In genomic region chr5:33072296-33072695, GRCh38 we compare ENCODE assay signal across 14 cellular contexts.
DNase-seq lines count a peak whose midpoint lies in the region; ATAC-seq, FAIRE-seq and TF ChIP-seq lines count a peak whose summit lies in the region.
"Had no signal": no experiment of that assay in that cellular context is flagged by ENCODE, and none has a peak within 500 bp of the region (broad histone marks: within the 10 kb centered on the region; RNA-seq: fewer than 3 reads in every experiment).

No MANE protein-coding gene starts in this region.

- no peak overlapping the region for H3K27ac ChIP-seq in PC-3 (ENCODE audit: low read length)
- no peak overlapping the region for H3K27ac ChIP-seq in astrocyte (ENCODE audit: low read depth, low read length)
- H3K27ac ChIP-seq in foreskin keratinocyte, result peak overlapping the region; percentile 13
- H3K27ac ChIP-seq: A549, C4-2B had no signal

- DNase-seq in H54 (ENCODE audit: insufficient read length, low spot score), result no peak
- peak; percentile 25 for DNase-seq in PC-3
- DNase-seq in astrocyte (ENCODE audit: low read depth), result no peak
- DNase-seq in foreskin keratinocyte, result peak in 1 of 2 donors; percentile 34
- no peak for DNase-seq in left ventricle myocardium superior
- DNase-seq in NCI-H82 treated with DMSO at 0.1 percent for 48 hours (lab: John Stamatoyannopoulos, UW; ENCODE audit: unreplicated experiment), result no peak
- DNase-seq: BE2C; CD4-positive, alpha-beta memory T cell; DMS79; GDM1; H7 had no signal

- no peaks in the 10 kb centered on the region for H3K9me3 Mint-ChIP-seq in astrocyte (ENCODE audit: unreplicated experiment)

- FAIRE-seq in H54 (lab: Jason Lieb, UNC) (peak; percentile 89), astrocyte (lab: Jason Lieb, UNC) (peak; percentile 43)
- FAIRE-seq: A549 had no signal

- intact Hi-C loops in PC-3 (cut with micrococcal nuclease) (no loop called here), left ventricle myocardium superior (cut with micrococcal nuclease) (no loop called here)

- POLR2A ChIA-PET in PC-3 (lab: Charles Lee; ENCODE audit: unreplicated experiment), result no interaction called here

- H3K4me1 ChIP-seq in PC-3 (ENCODE audit: insufficient read depth, low read length), result peaks cover 26% of the 10 kb centered on the region
- H3K4me1 ChIP-seq in astrocyte (ENCODE audit: insufficient read depth, low read length), result peaks cover 11% of the 10 kb centered on the region
- peaks cover 7% of the 10 kb centered on the region for H3K4me1 ChIP-seq in foreskin keratinocyte
- H3K4me1 ChIP-seq: BE2C had no signal

- H3K9ac ChIP-seq in PC-3 (ENCODE audit: low read length) (no peak overlapping the region), astrocyte (ENCODE audit: low read length) (no peak overlapping the region)

- no peak overlapping the region for H3K4me3 Mint-ChIP-seq in astrocyte (ENCODE audit: unreplicated experiment)
- H3K4me3 Mint-ChIP-seq: CD4-positive, alpha-beta memory T cell had no signal

- H3K4me1 Mint-ChIP-seq in astrocyte (ENCODE audit: low read depth, unreplicated experiment), result peaks cover 21% of the 10 kb centered on the region
- H3K4me1 Mint-ChIP-seq: CD4-positive, alpha-beta memory T cell had no signal

- TF ChIP-seq POLR2A in H54 (IDR thresholded peaks at IDR 0.05; ENCODE audit: low read depth, low read length), result no peak

- no peaks in the 10 kb centered on the region for H3K27me3 ChIP-seq in PC-3 (ENCODE audit: low read length)
- no peaks in the 10 kb centered on the region for H3K27me3 ChIP-seq in astrocyte (ENCODE audit: insufficient read depth, low read length)
- no peaks in the 10 kb centered on the region for H3K27me3 ChIP-seq in foreskin keratinocyte
- H3K27me3 ChIP-seq: BE2C had no signal

- H3K27me3 Mint-ChIP-seq in astrocyte (ENCODE audit: low read depth, unreplicated experiment), result peaks cover 2% of the 10 kb centered on the region
- H3K27me3 Mint-ChIP-seq: CD4-positive, alpha-beta memory T cell had no signal

- H4K20me1 ChIP-seq in PC-3 (ENCODE audit: low read length), result no peaks in the 10 kb centered on the region
- no peaks in the 10 kb centered on the region for H4K20me1 ChIP-seq in astrocyte (ENCODE audit: insufficient read depth, low read length)

- H3K4me2 ChIP-seq in PC-3 (ENCODE audit: low read length) (no peak overlapping the region), astrocyte (ENCODE audit: low read length) (no peak overlapping the region)
- H3K4me2 ChIP-seq: A549 had no signal

- H3F3A ChIP-seq in PC-3 (ENCODE audit: low read length, unreplicated experiment), result no peaks in the 10 kb centered on the region

- H3K9me3 ChIP-seq in PC-3 (ENCODE audit: low read length), result no peaks in the 10 kb centered on the region
- H3K9me3 ChIP-seq in astrocyte (ENCODE audit: insufficient read depth, low read depth, low read length), result no peaks in the 10 kb centered on the region
- H3K9me3 ChIP-seq: A549, BE2C had no signal

- CTCF ChIA-PET in PC-3 (lab: Charles Lee), result no interaction called here

- H2AFZ ChIP-seq in PC-3 (ENCODE audit: low read length) (peak overlapping the region; percentile 26; the same call in 1 of the 2 replicates), astrocyte (ENCODE audit: low read depth, low read length) (no peak overlapping the region)

- H3K4me3 ChIP-seq in PC-3 (ENCODE audit: low read length) (no peak overlapping the region), astrocyte (ENCODE audit: insufficient read depth, low read depth, low read length) (no peak overlapping the region)
- H3K4me3 ChIP-seq: A549 had no signal

- TF ChIP-seq CTCF in PC-3 (conservative IDR thresholded peaks at IDR 0.05; ENCODE audit: low read depth, low read length) (no peak), astrocyte (IDR thresholded peaks at IDR 0.05; ENCODE audit: insufficient read depth, low read depth, low read length) (no peak), foreskin keratinocyte (conservative IDR thresholded peaks at IDR 0.05) (no peak)

- H3K36me3 ChIP-seq in PC-3 (ENCODE audit: low read depth, low read length), result no peaks in the 10 kb centered on the region
- no peaks in the 10 kb centered on the region for H3K36me3 ChIP-seq in astrocyte (ENCODE audit: insufficient read depth, low read length)
- H3K36me3 ChIP-seq: BE2C had no signal

- no peak overlapping the region for H3K27ac Mint-ChIP-seq in astrocyte (ENCODE audit: unreplicated experiment)
- H3K27ac Mint-ChIP-seq: CD4-positive, alpha-beta memory T cell had no signal

- BruUV-seq in PC-3 (replicated peaks; lab: Mats Ljungman, UMichigan), result no TSS peak

- H3K79me2 ChIP-seq in PC-3 (ENCODE audit: low read length), result no peaks in the 10 kb centered on the region
- no peaks in the 10 kb centered on the region for H3K79me2 ChIP-seq in astrocyte (ENCODE audit: insufficient read depth, low read length)

- no peaks in the 10 kb centered on the region for H3K36me3 Mint-ChIP-seq in astrocyte (ENCODE audit: low read depth, unreplicated experiment)
- H3K36me3 Mint-ChIP-seq: CD4-positive, alpha-beta memory T cell had no signal

- ATAC-seq in PC-3 (peak; percentile 27; the same call in 1 of the 2 replicates), foreskin keratinocyte (peak; percentile 56), GM18858 (IDR thresholded peaks at IDR 0.05; ENCODE audit: unreplicated experiment) (no peak), left ventricle myocardium superior (no peak)
- ATAC-seq: A549 had no signal

- H3K9me2 ChIP-seq in PC-3 (replicated peaks; ENCODE audit: low read length), result no peaks in the 10 kb centered on the region

Comparison
In these comparisons a context has a peak if more than half of its experiments do, and no peak if none do; other contexts are left out.
1. ATAC-seq: peak in PC-3 (single experiment) and foreskin keratinocyte (single experiment); none in GM18858 (single experiment) and left ventricle myocardium superior (single experiment).